ENCODE assay signal across 1 cellular context in genomic region chr5:34188001-34188822, GRCh38.
A peak's percentile ranks its signal among the peaks of the same experiment; 100 is the strongest.
TF ChIP-seq lines count a peak whose summit lies in the region.

No MANE protein-coding gene starts in this region.

TF ChIP-seq in HepG2, 621 proteins besides CTCF, POLR2A, EP300 and RAD21 (continued from another document):
- TF ChIP-seq SAP130 (CRISPR knock-in tag; IDR thresholded peaks at IDR 0.05; ENCODE audit: low read depth) (0 out of 2 replicates have a peak, but pooled peaks have one; percentile 18), ZNF597 (CRISPR knock-in tag; IDR thresholded peaks at IDR 0.05) (peak; percentile 86; the same call in 1 of the 2 replicates), ELK4 (CRISPR knock-in tag; IDR thresholded peaks at IDR 0.05; ENCODE audit: borderline replicate concordance) (0 out of 2 replicates have a peak, but pooled peaks have one; percentile 10), MAF1 (CRISPR knock-in tag; IDR thresholded peaks at IDR 0.05; ENCODE audit: borderline replicate concordance) (0 out of 2 replicates have a peak, but pooled peaks have one; percentile 25), ZNF580 (CRISPR knock-in tag; IDR thresholded peaks at IDR 0.05; ENCODE audit: borderline replicate concordance, low read depth) (peak; percentile 89; the same call in 1 of the 2 replicates), ZNF275 (CRISPR knock-in tag; IDR thresholded peaks at IDR 0.05; ENCODE audit: borderline replicate concordance) (peak; percentile 59; the same call in 1 of the 2 replicates), ZNF557 (CRISPR knock-in tag; IDR thresholded peaks at IDR 0.05) (peak; percentile 74; the same call in 1 of the 2 replicates), CHCHD3 (CRISPR knock-in tag; IDR thresholded peaks at IDR 0.05) (0 out of 2 replicates have a peak, but pooled peaks have one; percentile 28), HOMEZ (CRISPR knock-in tag; IDR thresholded peaks at IDR 0.05; ENCODE audit: low read depth) (peak; percentile 35; the same call in 1 of the 2 replicates), HOXA5 (CRISPR knock-in tag; IDR thresholded peaks at IDR 0.05) (peak; percentile 71; the same call in 1 of the 2 replicates), CEBPG (CRISPR knock-in tag; IDR thresholded peaks at IDR 0.05) (peak; percentile 72), NFAT5 (CRISPR knock-in tag; IDR thresholded peaks at IDR 0.05) (peak; percentile 47; the same call in 1 of the 2 replicates), ZFP90 (CRISPR knock-in tag; IDR thresholded peaks at IDR 0.05; ENCODE audit: borderline replicate concordance) (peak; percentile 65; the same call in 1 of the 2 replicates), STAG1 (CRISPR knock-in tag; IDR thresholded peaks at IDR 0.05) (peak; percentile 70), BRD4 (CRISPR knock-in tag; IDR thresholded peaks at IDR 0.05) (peak; percentile 56; the same call in 1 of the 2 replicates), ZNF143 (CRISPR knock-in tag; IDR thresholded peaks at IDR 0.05) (0 out of 2 replicates have a peak, but pooled peaks have one; percentile 15)
